ENCODE assay signal across 8 cellular contexts in genomic region chr15:43511012-43511885, GRCh38. TPM values are rescaled to one million over a fixed set of nuclear protein-coding genes. Genes with fewer than 3 reads are reported as not detected.
DNase-seq lines count a peak whose midpoint lies in the region; ATAC-seq and TF ChIP-seq lines count a peak whose summit lies in the region.

No MANE protein-coding gene starts in this region.

- H3K4me3 Mint-ChIP-seq in activated naive CD4-positive, alpha-beta T cell treated with anti-CD3 and anti-CD28 coated beads, Interleukin-2, amount 50 U/mL, for 24 hours, result peak overlapping the region; percentile 93

- peaks cover 7% of the 10 kb centered on the region for H3K27me3 Mint-ChIP-seq in activated naive CD4-positive, alpha-beta T cell treated with anti-CD3 and anti-CD28 coated beads, Interleukin-2, amount 50 U/mL, for 24 hours

- DNase-seq in AG04450 (ENCODE audit: low read depth, low spot score) (no peak), NCI-H2171 treated with DMSO at 0.1 percent for 48 hours (lab: John Stamatoyannopoulos, UW) (peak; percentile 42), iris pigment epithelial cell (ENCODE audit: low read depth) (peak; percentile 23), HK-2 (ENCODE audit: unreplicated experiment) (no peak)
- peak; percentile 14 for DNase-seq in stimulated activated CD4-positive, alpha-beta T cell treated with anti-CD3 and anti-CD28 coated beads, Interleukin-4, amount 100 ng/mL, for 1 hour

- no peak for ATAC-seq in HG02642 (IDR thresholded peaks at IDR 0.05; ENCODE audit: poor library complexity, unreplicated experiment)

- H3K27ac ChIP-seq in AG04450 (ENCODE audit: low read depth, low read length), result no peak overlapping the region

- peak overlapping the region; percentile 80 for H3K27ac Mint-ChIP-seq in activated naive CD4-positive, alpha-beta T cell treated with anti-CD3 and anti-CD28 coated beads, Interleukin-2, amount 50 U/mL, for 24 hours

- POLR2A ChIA-PET in AG04450 (lab: Yijun Ruan, JAX), result interaction anchor here (0.6 to 2.1 kb wide), 12 partner anchors 8 to 620 kb away, joined by 3 to 17 read pairs (median 4); partner anchors contain the start of gene TP53BP1

- CTCF ChIA-PET in AG04450 (lab: Charles Lee), result interaction anchor here (0.8 to 6.7 kb wide), 9 partner anchors 10 to 138 kb away, joined by 4 to 39 read pairs (median 4); partner anchors contain the start of gene TP53BP1

- H3K9me3 ChIP-seq in AG04450 (ENCODE audit: control insufficient read depth, insufficient read depth, low read length), result no peaks in the 10 kb centered on the region

- H3K36me3 Mint-ChIP-seq in activated naive CD4-positive, alpha-beta T cell treated with anti-CD3 and anti-CD28 coated beads, Interleukin-2, amount 50 U/mL, for 24 hours, result no peaks in the 10 kb centered on the region

- H3K27me3 ChIP-seq in AG04450 (ENCODE audit: control insufficient read depth, insufficient read depth, low read length), result no peaks in the 10 kb centered on the region

- TF ChIP-seq CTCF in AG04450 (IDR thresholded peaks at IDR 0.05; ENCODE audit: low read depth, low read length) (peak; percentile 31; the same call in 1 of the 2 replicates), GM12872 (IDR thresholded peaks at IDR 0.05; ENCODE audit: insufficient read depth, low read depth, low read length) (peak; percentile 26; the same call in 1 of the 3 replicates)

- H3K4me1 Mint-ChIP-seq in activated naive CD4-positive, alpha-beta T cell treated with anti-CD3 and anti-CD28 coated beads, Interleukin-2, amount 50 U/mL, for 24 hours, result peaks cover 26% of the 10 kb centered on the region

- H3K4me3 ChIP-seq in AG04450 (ENCODE audit: low read depth, low read length), result peak overlapping the region; percentile 73

- no peaks in the 10 kb centered on the region for H3K9me3 Mint-ChIP-seq in activated naive CD4-positive, alpha-beta T cell treated with anti-CD3 and anti-CD28 coated beads, Interleukin-2, amount 50 U/mL, for 24 hours

RNA-seq across cellular contexts. Expression of gene MAP1A, which starts 6.2 kb away (rescaled TPM):
- polyA plus RNA-seq in AG04450 (2011; rRNA removed), result 48.5 and 52.9 TPM in 2 replicates
- polyA minus RNA-seq in AG04450 (2011; rRNA and poly(A)+ RNA removed), result 181 and 203 TPM in 2 replicates

RNA-seq across cellular contexts. Expression of gene TP53BP1, which starts 18.3 kb away (rescaled TPM):
- polyA plus RNA-seq in AG04450 (2011; rRNA removed), result 76.6 and 85.6 TPM in 2 replicates
- polyA minus RNA-seq in AG04450 (2011; rRNA and poly(A)+ RNA removed), result 151 and 161 TPM in 2 replicates

Comparison
In these comparisons a context has a peak if more than half of its experiments do, and no peak if none do; other contexts are left out.
1. DNase-seq: peak in NCI-H2171 treated with DMSO at 0.1 percent for 48 hours (single experiment), iris pigment epithelial cell (single experiment) and stimulated activated CD4-positive, alpha-beta T cell treated with anti-CD3 and anti-CD28 coated beads, Interleukin-4, amount 100 ng/mL, for 1 hour (single experiment); none in AG04450 (single experiment) and HK-2 (single experiment).